In the genomic region with DNA sequence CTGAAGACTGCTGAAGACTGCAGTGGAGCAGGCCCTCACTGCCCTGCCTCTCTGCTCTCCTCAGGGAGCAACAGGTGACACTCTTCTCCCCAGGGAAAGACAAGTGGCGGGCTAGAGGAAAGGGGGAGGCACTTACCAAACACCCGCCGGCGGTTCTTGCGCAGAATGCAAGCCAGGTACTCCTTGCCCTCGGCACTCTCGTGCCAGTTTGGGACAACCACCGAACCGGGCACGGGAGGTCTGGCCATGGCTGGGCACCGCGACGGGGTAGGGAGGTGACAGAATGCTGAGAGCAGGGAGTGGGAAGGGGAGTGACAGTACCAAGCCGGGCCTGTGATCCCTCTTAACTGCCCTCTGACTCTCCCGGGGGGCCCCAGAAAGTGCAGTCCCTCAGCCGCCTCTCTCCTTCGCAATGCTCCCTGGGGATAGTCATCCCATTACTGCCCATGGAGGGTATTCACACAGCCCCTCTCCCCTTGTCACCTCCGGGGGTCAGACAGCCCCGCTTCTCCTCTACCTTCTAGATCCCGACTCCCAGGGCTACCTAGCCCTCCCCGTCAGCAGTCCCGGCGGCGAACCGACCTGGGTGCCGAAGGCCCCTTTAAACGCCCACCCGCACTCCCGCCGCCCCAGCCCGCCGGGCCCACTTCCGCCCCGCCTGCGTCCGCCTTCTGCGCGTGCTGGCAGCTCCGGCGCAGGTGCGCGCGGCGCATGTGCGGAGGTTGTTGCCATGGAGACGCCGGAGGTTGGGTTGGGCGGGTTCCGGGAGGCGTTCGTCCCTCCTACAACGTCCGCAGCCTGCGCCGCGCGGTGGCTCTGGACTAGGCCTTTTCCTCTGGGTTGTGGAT, we compare ENCODE assay signal across 8 cellular contexts. TPM values are rescaled to one million over a fixed set of nuclear protein-coding genes. Genes with fewer than 3 reads are reported as not detected.
DNase-seq lines count a peak whose midpoint lies in the region; ATAC-seq and TF ChIP-seq lines count a peak whose summit lies in the region.

A gene with protein sequence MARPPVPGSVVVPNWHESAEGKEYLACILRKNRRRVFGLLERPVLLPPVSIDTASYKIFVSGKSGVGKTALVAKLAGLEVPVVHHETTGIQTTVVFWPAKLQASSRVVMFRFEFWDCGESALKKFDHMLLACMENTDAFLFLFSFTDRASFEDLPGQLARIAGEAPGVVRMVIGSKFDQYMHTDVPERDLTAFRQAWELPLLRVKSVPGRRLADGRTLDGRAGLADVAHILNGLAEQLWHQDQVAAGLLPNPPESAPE (minus strand): TSS at position 689 of the 848 bp plus-strand sequence. CDS start 441 bp downstream, at position 248.

- DNase-seq in DMS153 treated with DMSO at 0.1 percent for 48 hours (lab: John Stamatoyannopoulos, UW; ENCODE audit: unreplicated experiment) = peak; percentile 78
- peak; percentile 95 to 98 (median 97) for DNase-seq in Peyer's patch
- peak; percentile 94 for DNase-seq in activated T-helper 1 cell treated with Interleukin-2 at 50 U/mL for 16 hours (ENCODE audit: low read depth)
- DNase-seq in fibroblast of gingiva (ENCODE audit: low read depth) = peak; percentile 89
- DNase-seq in naive thymus-derived CD4-positive, alpha-beta T cell = peak; percentile 91 to 99 (median 94)
- DNase-seq in stimulated activated naive B cell treated with anti-CD40 and anti-IgM and Interleukin-4, amounts not matched to agents 10 μg/mL and 1 μg/mL and 100 μg/mL, for 72 hours = peak; percentile 95

- H3K9ac ChIP-seq in KMS-11 = peak within 1 kb of the TSS; percentile 44

- POLR2A ChIA-PET in naive thymus-derived CD4-positive, alpha-beta T cell (lab: Charles Lee) = interaction anchor here (0.5 to 1.9 kb wide), 9 partner anchors 12 to 166 kb away, joined by 3 to 7 read pairs (median 3); partner anchors contain the start of gene FBXO42

- H3K27ac Mint-ChIP-seq in naive thymus-derived CD4-positive, alpha-beta T cell = peak within 1 kb of the TSS; percentile 91 to 97 (median 95)
- peak within 1 kb of the TSS; percentile 97 for H3K27ac Mint-ChIP-seq in stimulated activated naive B cell treated with anti-CD40 and anti-IgM and Interleukin-4, amounts not matched to agents 10 μg/mL and 1 μg/mL and 100 μg/mL, for 72 hours

- TF ChIP-seq CTCF in KMS-11 (conservative IDR thresholded peaks at IDR 0.05; ENCODE audit: low read depth, low read length) (no peak), Peyer's patch (IDR thresholded peaks at IDR 0.05) (peak in 1 of 6 experiments; percentile 3)

- H3K27ac ChIP-seq in KMS-11 (peak within 1 kb of the TSS; percentile 54), Peyer's patch (peak within 1 kb of the TSS; percentile 76 to 91 (median 86))
- H3K27ac ChIP-seq in naive thymus-derived CD4-positive, alpha-beta T cell (ENCODE audit: low read depth, low read length) = peak within 1 kb of the TSS; percentile 78

- H3K4me3 Mint-ChIP-seq in naive thymus-derived CD4-positive, alpha-beta T cell = peak within 1 kb of the TSS; percentile 85 to 95 (median 92)
- H3K4me3 Mint-ChIP-seq in stimulated activated naive B cell treated with anti-CD40 and anti-IgM and Interleukin-4, amounts not matched to agents 10 μg/mL and 1 μg/mL and 100 μg/mL, for 72 hours = peak within 1 kb of the TSS; percentile 92 to 97

- no peaks in the 10 kb centered on the region for H3K79me2 ChIP-seq in KMS-11 (ENCODE audit: insufficient read depth, low read depth)

- H2AFZ ChIP-seq in KMS-11 (ENCODE audit: low read depth) = peak within 1 kb of the TSS; percentile 88

- peak; percentile 81 for ATAC-seq in GM21737 (IDR thresholded peaks at IDR 0.05; ENCODE audit: unreplicated experiment)
- peak; percentile 89 for ATAC-seq in naive thymus-derived CD4-positive, alpha-beta T cell
- ATAC-seq in stimulated activated naive B cell treated with anti-CD40 and anti-IgM and Interleukin-4, amounts not matched to agents 10 μg/mL and 1 μg/mL and 100 μg/mL, for 72 hours (replicated peaks) = peak; percentile 87 to 88

- H3K4me2 ChIP-seq in KMS-11 = peak within 1 kb of the TSS; percentile 90

- H3K27me3 ChIP-seq in KMS-11 (ENCODE audit: insufficient read depth, low read depth) (no peaks in the 10 kb centered on the region), Peyer's patch (no peaks in the 10 kb centered on the region)
- H3K27me3 ChIP-seq in naive thymus-derived CD4-positive, alpha-beta T cell (ENCODE audit: control insufficient read depth in 2 of 2, insufficient read depth in 2 of 2, low read length in 2 of 2) = no peaks in the 10 kb centered on the region

- CTCF ChIA-PET in naive thymus-derived CD4-positive, alpha-beta T cell (lab: Charles Lee) = interaction anchor here (0.6 to 1.0 kb wide), 3 partner anchors 31 to 613 kb away, joined by 3 to 4 read pairs (median 3); no protein-coding TSS in a partner anchor

- H3K36me3 Mint-ChIP-seq in naive thymus-derived CD4-positive, alpha-beta T cell = peaks cover 0 to 12% (median 0%) of the 10 kb centered on the region in 5 donors
- peaks cover 8 to 12% of the 10 kb centered on the region in 2 donors for H3K36me3 Mint-ChIP-seq in stimulated activated naive B cell treated with anti-CD40 and anti-IgM and Interleukin-4, amounts not matched to agents 10 μg/mL and 1 μg/mL and 100 μg/mL, for 72 hours

- H3K36me3 ChIP-seq in KMS-11 (ENCODE audit: insufficient read depth) = no peaks in the 10 kb centered on the region
- H3K36me3 ChIP-seq in Peyer's patch = no peaks in the 10 kb centered on the region
- H3K36me3 ChIP-seq in naive thymus-derived CD4-positive, alpha-beta T cell (ENCODE audit: control insufficient read depth in 2 of 3, insufficient read depth in 3 of 3, low read length in 3 of 3) = peaks cover 0 to 13% (median 0%) of the 10 kb centered on the region in 3 experiments

- H3K4me1 Mint-ChIP-seq in naive thymus-derived CD4-positive, alpha-beta T cell = peaks cover 0 to 28% (median 23%) of the 10 kb centered on the region in 7 donors
- H3K4me1 Mint-ChIP-seq in stimulated activated naive B cell treated with anti-CD40 and anti-IgM and Interleukin-4, amounts not matched to agents 10 μg/mL and 1 μg/mL and 100 μg/mL, for 72 hours = peaks cover 11 to 25% of the 10 kb centered on the region in 2 donors

- no peaks in the 10 kb centered on the region for H4K20me1 ChIP-seq in KMS-11 (ENCODE audit: insufficient read depth)

- intact Hi-C loops in naive thymus-derived CD4-positive, alpha-beta T cell (cut with micrococcal nuclease) = loop anchor here (1.0 to 5.0 kb wide), 8 partner anchors 8 to 710 kb away; partner anchors contain the start of genes SZRD1 (in 2 of the 2), DNAJC16 (in 1 of the 2), FBXO42 (in 1 of the 2) and NECAP2 (in 1 of the 2)

- peaks cover 21% of the 10 kb centered on the region for H3K4me1 ChIP-seq in KMS-11 (ENCODE audit: low read depth, poor library complexity, severe bottlenecking)
- H3K4me1 ChIP-seq in Peyer's patch = peaks cover 0 to 19% (median 5%) of the 10 kb centered on the region in 4 donors
- peaks cover 15 to 19% of the 10 kb centered on the region in 2 donors for H3K4me1 ChIP-seq in naive thymus-derived CD4-positive, alpha-beta T cell (ENCODE audit: control insufficient read depth in 2 of 2, insufficient read depth in 2 of 2, low read length in 2 of 2)

- H3K4me3 ChIP-seq in KMS-11 (IDR thresholded peaks at IDR 0.05; ENCODE audit: insufficient read depth, low read depth, low read length) (peak within 1 kb of the TSS; percentile 93), Peyer's patch (peak within 1 kb of the TSS; percentile 60 to 92 (median 66))
- peak within 1 kb of the TSS; percentile 94 for H3K4me3 ChIP-seq in naive thymus-derived CD4-positive, alpha-beta T cell (ENCODE audit: low read length)

- peak; percentile 65 to 76 for TF ChIP-seq POLR2A in Peyer's patch (IDR thresholded peaks at IDR 0.05)

- no peaks in the 10 kb centered on the region for H3K9me3 ChIP-seq in Peyer's patch
- H3K9me3 ChIP-seq in naive thymus-derived CD4-positive, alpha-beta T cell (ENCODE audit: control insufficient read depth in 2 of 3, low read length in 3 of 3) = no peaks in the 10 kb centered on the region

- peaks cover 0 to 2% (median 0%) of the 10 kb centered on the region in 11 donors for H3K9me3 Mint-ChIP-seq in naive thymus-derived CD4-positive, alpha-beta T cell
- H3K9me3 Mint-ChIP-seq in stimulated activated naive B cell treated with anti-CD40 and anti-IgM and Interleukin-4, amounts not matched to agents 10 μg/mL and 1 μg/mL and 100 μg/mL, for 72 hours = no peaks in the 10 kb centered on the region

- H3K27me3 Mint-ChIP-seq in naive thymus-derived CD4-positive, alpha-beta T cell = no peaks in the 10 kb centered on the region
- no peaks in the 10 kb centered on the region for H3K27me3 Mint-ChIP-seq in stimulated activated naive B cell treated with anti-CD40 and anti-IgM and Interleukin-4, amounts not matched to agents 10 μg/mL and 1 μg/mL and 100 μg/mL, for 72 hours

RNA-seq across cellular contexts. Expression of the gene that starts here (rescaled TPM):
- 1 to 10 TPM in 3 of 4 donors, not detected in 1; 1.2 to 6.6 (median 3.4) TPM for total RNA-seq in Peyer's patch
- total RNA-seq in naive thymus-derived CD4-positive, alpha-beta T cell = 10 to 100 TPM in 2 of 5 experiments, 1 to 10 TPM in 3; 6.6 to 11.4 (median 8.8) TPM
- 1 to 10 TPM; 3.0 to 3.6 TPM for polyA plus RNA-seq in naive thymus-derived CD4-positive, alpha-beta T cell

Comparison
In these comparisons a context has a peak if more than half of its experiments do, and no peak if none do; other contexts are left out.
1. Peak in every context shown above with its lines: DNase-seq, ATAC-seq, H3K4me3 ChIP-seq and H3K27ac ChIP-seq.